7 cellular contexts compared by ENCODE assay signal in the genomic region with DNA sequence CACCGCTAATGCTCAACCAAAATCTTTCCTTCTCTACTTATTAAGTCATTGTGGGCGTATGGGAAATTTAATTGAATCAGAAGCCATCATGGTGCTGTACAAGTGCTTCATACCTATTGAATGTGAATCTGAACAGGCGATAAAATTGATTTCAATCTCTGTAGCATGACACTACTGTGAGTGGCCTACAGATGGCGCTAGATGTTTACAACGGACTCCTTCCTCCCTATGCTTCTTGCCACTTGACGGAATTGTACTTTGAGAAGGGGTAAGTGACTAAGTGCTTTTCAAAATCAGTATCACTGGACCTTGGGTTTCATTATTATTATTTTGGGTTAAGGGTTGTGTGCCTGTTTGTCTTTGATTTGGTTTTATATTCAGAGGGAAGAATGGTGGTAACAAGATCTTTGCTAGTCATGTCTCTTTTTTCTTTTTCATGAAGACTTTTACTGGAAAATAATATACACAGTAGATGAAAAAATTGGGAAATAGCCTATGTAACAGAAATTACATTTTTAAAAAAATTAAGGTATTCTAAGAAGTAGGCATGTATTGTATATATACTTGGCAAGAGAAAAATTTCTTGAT. TPM values are rescaled to one million over a fixed set of nuclear protein-coding genes. Genes with fewer than 3 reads are reported as not detected.
DNase-seq lines count a peak whose midpoint lies in the region; ATAC-seq and TF ChIP-seq lines count a peak whose summit lies in the region.

No MANE protein-coding gene starts in this region.

- TF ChIP-seq CTCF in GM13976 (IDR thresholded peaks at IDR 0.05; ENCODE audit: borderline replicate concordance, control extremely low read depth, extremely low read depth, insufficient read depth, missing control alignments) (peak; percentile 88), activated B cell treated with CpG ODN at 0.5 μM for 24 hours (IDR thresholded peaks at IDR 0.05) (no peak)

- CTCF ChIA-PET in activated B cell treated with CpG ODN at 0.5 μM for 24 hours (lab: Charles Lee) = interaction anchor here (1.1 to 3.9 kb wide), 6 partner anchors 10 to 289 kb away, joined by 4 to 26 read pairs (median 6); no protein-coding TSS in a partner anchor

- DNase-seq in GM13976 (ENCODE audit: low spot score) = peak; percentile 57
- DNase-seq in NCI-H2227 treated with DMSO at 0.1 percent for 48 hours (lab: John Stamatoyannopoulos, UW) = peak; percentile 54
- DNase-seq in activated B cell treated with CpG ODN at 0.5 μM for 24 hours = no peak
- peak in 31 of 61 donors; percentile 1 to 70 (median 14) for DNase-seq in caudate nucleus (lab: John Stamatoyannopoulos, UW)
- DNase-seq in left colon = peak in 1 of 2 donors; percentile 76
- peak; percentile 36 to 53 (median 42) for DNase-seq in stimulated activated CD4-positive, alpha-beta T cell treated with anti-CD3 and anti-CD28 coated beads, TNF-alpha, amount 100 ng/mL, for 24 hours (ENCODE audit: low read depth in 3 of 3)

- no peak overlapping the region for H3K4me3 Mint-ChIP-seq in activated B cell treated with CpG ODN at 0.5 μM for 24 hours

- in situ Hi-C loops in GM13976 (cut with MboI; ENCODE audit: low sequenced_read_pairs, unreplicated experiment) = no loop called here

- H3K27me3 Mint-ChIP-seq in activated B cell treated with CpG ODN at 0.5 μM for 24 hours = no peaks in the 10 kb centered on the region

- POLR2A ChIA-PET in activated B cell treated with CpG ODN at 0.5 μM for 24 hours (lab: Charles Lee) = no interaction called here

- no peaks in the 10 kb centered on the region for H3K36me3 Mint-ChIP-seq in activated B cell treated with CpG ODN at 0.5 μM for 24 hours (ENCODE audit: low read depth)

- intact Hi-C loops in activated B cell treated with CpG ODN at 0.5 μM for 24 hours (cut with micrococcal nuclease) = loop anchor here (1.0 to 10.0 kb wide), 5 partner anchors 47 to 290 kb away; no protein-coding TSS in a partner anchor
- intact Hi-C loops in left colon (cut with DNase I, micrococcal nuclease) = loop anchor here in 1 of 2 donors (5.0 kb wide), 1 partner anchor 50 kb away; no protein-coding TSS in a partner anchor

- no peaks in the 10 kb centered on the region for H3K9me3 Mint-ChIP-seq in activated B cell treated with CpG ODN at 0.5 μM for 24 hours

- no peak overlapping the region for H3K27ac Mint-ChIP-seq in activated B cell treated with CpG ODN at 0.5 μM for 24 hours

- H3K27ac ChIP-seq in caudate nucleus (ENCODE audit: low read depth, low read length) = no peak overlapping the region

- ATAC-seq in HG03103 (IDR thresholded peaks at IDR 0.05; ENCODE audit: low read depth, unreplicated experiment) (peak; percentile 81), activated B cell treated with CpG ODN at 0.5 μM for 24 hours (ENCODE audit: low read depth) (peak; percentile 84), left colon (peak; percentile 84)

- no peaks in the 10 kb centered on the region for H3K4me1 Mint-ChIP-seq in activated B cell treated with CpG ODN at 0.5 μM for 24 hours

RNA-seq across cellular contexts. Expression of a gene that starts 35.4 kb away (rescaled TPM):
- total RNA-seq in activated B cell treated with CpG ODN at 0.5 μM for 24 hours = 0.84 and 0.95 TPM in 2 replicates
- 10 to 100 TPM; 14.7 to 32.6 TPM for total RNA-seq in left colon
